Comparison of ENCODE assay signal across 1 cellular context in the genomic region with DNA sequence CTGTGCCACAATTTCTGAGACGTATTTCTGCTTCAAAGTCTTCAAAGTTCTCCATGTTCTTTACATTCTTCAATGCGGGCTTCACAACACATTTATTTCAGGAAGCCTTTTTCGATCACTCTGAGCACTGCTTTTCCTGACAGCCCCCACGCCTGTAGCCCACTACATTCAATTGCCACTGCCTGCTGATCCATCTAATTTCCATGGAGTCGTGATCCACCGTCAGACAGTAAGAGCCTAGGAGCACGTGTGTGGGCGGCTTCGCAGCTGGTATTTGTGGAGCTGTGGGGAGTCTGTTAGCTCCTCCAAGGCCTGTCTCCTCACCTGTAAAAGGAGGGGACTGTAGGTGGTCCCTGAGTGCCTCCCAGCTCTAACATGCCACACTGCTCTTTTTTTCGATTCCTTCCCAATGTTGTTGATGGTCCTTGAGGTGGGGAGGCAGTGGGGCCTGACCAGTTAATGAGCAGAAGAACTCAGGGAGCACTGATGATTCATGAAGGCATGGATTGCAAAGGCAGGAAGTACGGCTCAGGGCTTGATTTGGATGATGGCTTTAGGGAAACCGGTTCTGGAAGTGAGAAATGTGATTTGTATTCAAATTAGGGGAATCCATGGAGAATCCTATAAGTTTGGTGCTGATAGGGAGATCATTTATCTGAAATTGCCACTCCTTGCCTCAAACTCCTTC.
TF ChIP-seq lines count a peak whose summit lies in the region.

No MANE protein-coding gene starts in this region.

TF ChIP-seq in K562, 482 proteins besides CTCF, POLR2A, EP300 and RAD21:
- TF ChIP-seq LEF1 (IDR thresholded peaks at IDR 0.05): no peak
- no peak for TF ChIP-seq ZNF75A (CRISPR knock-in tag; IDR thresholded peaks at IDR 0.05)
- no peak for TF ChIP-seq NFRKB (IDR thresholded peaks at IDR 0.05; ENCODE audit: low read depth)
- TF ChIP-seq, protein P1, sequence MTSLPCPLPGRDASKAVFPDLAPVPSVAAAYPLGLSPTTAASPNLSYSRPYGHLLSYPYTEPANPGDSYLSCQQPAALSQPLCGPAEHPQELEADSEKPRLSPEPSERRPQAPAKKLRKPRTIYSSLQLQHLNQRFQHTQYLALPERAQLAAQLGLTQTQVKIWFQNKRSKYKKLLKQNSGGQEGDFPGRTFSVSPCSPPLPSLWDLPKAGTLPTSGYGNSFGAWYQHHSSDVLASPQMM (CRISPR knock-in tag; IDR thresholded peaks at IDR 0.05): no peak
- TF ChIP-seq MYBL2 (IDR thresholded peaks at IDR 0.05; ENCODE audit: low read depth): no peak
- TF ChIP-seq MYBL2 (CRISPR knock-in tag; IDR thresholded peaks at IDR 0.05; ENCODE audit: borderline replicate concordance): no peak
- TF ChIP-seq CEBPG (CRISPR knock-in tag; IDR thresholded peaks at IDR 0.05): no peak
- no peak for TF ChIP-seq CEBPG (tag; conservative IDR thresholded peaks at IDR 0.05 in 1 of 2, IDR thresholded peaks at IDR 0.05 in 1 of 2)
- TF ChIP-seq RBBP5 (IDR thresholded peaks at IDR 0.05; ENCODE audit: borderline replicate concordance, insufficient read depth, low read length, poor library complexity, severe bottlenecking): no peak
- TF ChIP-seq ZNF780A (CRISPR knock-in tag; IDR thresholded peaks at IDR 0.05): no peak
- TF ChIP-seq JUND (IDR thresholded peaks at IDR 0.05; ENCODE audit: borderline replicate concordance, low read depth, low read length): no peak
- no peak for TF ChIP-seq JUND (tag; IDR thresholded peaks at IDR 0.05; ENCODE audit: borderline replicate concordance, low read depth, low read length)
- no peak for TF ChIP-seq TCF7 (IDR thresholded peaks at IDR 0.05; ENCODE audit: borderline replicate concordance)
- no peak for TF ChIP-seq SRSF9 (IDR thresholded peaks at IDR 0.05; ENCODE audit: borderline replicate concordance, low read depth, low read length)
